ENCODE assay signal across 17 cellular contexts in genomic region chr10:79207726-79208125, GRCh38.
DNase-seq lines count a peak whose midpoint lies in the region; ATAC-seq and TF ChIP-seq lines count a peak whose summit lies in the region.
"Had no signal": no experiment of that assay in that cellular context is flagged by ENCODE, and none has a peak within 500 bp of the region (broad histone marks: within the 10 kb centered on the region; RNA-seq: fewer than 3 reads in every experiment).

No MANE protein-coding gene starts in this region.

- no peak overlapping the region for H3K23ac ChIP-seq in neuronal stem cell (ENCODE audit: low read depth, low read length, poor library complexity)

- H3K9me3 ChIP-seq in BLaER1 = no peaks in the 10 kb centered on the region
- H3K9me3 ChIP-seq in neuronal stem cell (replicated peaks in 1 of 2; ENCODE audit: control insufficient read depth in 2 of 2, insufficient read depth in 1 of 2, low read depth in 1 of 2, low read length in 2 of 2) = no peaks in the 10 kb centered on the region
- H3K9me3 ChIP-seq in spleen = no peaks in the 10 kb centered on the region
- H3K9me3 ChIP-seq: BE2C, Caco-2 had no signal

- H3K4me3 ChIP-seq in BLaER1 (no peak overlapping the region), neuronal stem cell (ENCODE audit: low read length in 2 of 2) (no peak overlapping the region), spleen (no peak overlapping the region)
- H3K4me3 ChIP-seq: GM23338 had no signal

- no peak overlapping the region for H2AK5ac ChIP-seq in neuronal stem cell (ENCODE audit: low read depth, low read length)

- H3K36me3 ChIP-seq in BLaER1 (peaks cover 96% of the 10 kb centered on the region), neuronal stem cell (replicated peaks in 1 of 2; ENCODE audit: control insufficient read depth in 2 of 2, insufficient read depth in 2 of 2, low read length in 2 of 2) (peaks cover 44 to 95% of the 10 kb centered on the region in 2 donors), spleen (peaks cover 0 to 94% (median 13%) of the 10 kb centered on the region in 6 donors)

- H3K4me1 ChIP-seq in BLaER1 (peaks cover 67% of the 10 kb centered on the region), neuronal stem cell (ENCODE audit: control insufficient read depth in 2 of 2, insufficient read depth in 1 of 2, low read depth in 1 of 2, low read length in 2 of 2) (no peaks in the 10 kb centered on the region), spleen (peaks cover 0 to 58% (median 24%) of the 10 kb centered on the region in 6 donors)
- H3K4me1 ChIP-seq: Caco-2 had no signal

- no peak overlapping the region for H2BK12ac ChIP-seq in neuronal stem cell (ENCODE audit: low read length)

- no peak overlapping the region for H4K91ac ChIP-seq in neuronal stem cell (ENCODE audit: low read depth, low read length, poor library complexity)

- H3K4me2 ChIP-seq in BLaER1 (peak overlapping the region; percentile 43), neuronal stem cell (ENCODE audit: insufficient read depth, low read length, poor library complexity, severe bottlenecking) (no peak overlapping the region)
- H3K4me2 ChIP-seq: GM23338 had no signal

- H2BK120ac ChIP-seq in neuronal stem cell (ENCODE audit: low read depth, low read length) = no peak overlapping the region

- TF ChIP-seq POLR2A in spleen (IDR thresholded peaks at IDR 0.05) = no peak

- no peak overlapping the region for H2AFZ ChIP-seq in neuronal stem cell (ENCODE audit: low read length)
- H2AFZ ChIP-seq: GM23338 had no signal

- ATAC-seq in sciatic nerve (no peak), GM19397 (IDR thresholded peaks at IDR 0.05; ENCODE audit: unreplicated experiment) (no peak)
- ATAC-seq: CD8-positive, alpha-beta T cell; GM23338; HCT116 had no signal

- H4K20me1 ChIP-seq in BLaER1 = peaks cover 98% of the 10 kb centered on the region

- TF ChIP-seq CTCF in RWPE1 (conservative IDR thresholded peaks at IDR 0.05; ENCODE audit: low read depth) (no peak), spleen (IDR thresholded peaks at IDR 0.05 in 8 of 11, conservative IDR thresholded peaks at IDR 0.05 in 3 of 11) (no peak)

- H3K9ac ChIP-seq in BLaER1 = no peak overlapping the region
- peak overlapping the region; percentile 33 for H3K9ac ChIP-seq in neuronal stem cell (ENCODE audit: low read depth, low read length, poor library complexity)

- no peak for DNase-seq in RWPE1 (ENCODE audit: low spot score)
- no peak for DNase-seq in neuronal stem cell (ENCODE audit: low spot score)
- no peak for DNase-seq in spleen
- no peak for DNase-seq in sciatic nerve (ENCODE audit: low spot score)
- no peak for DNase-seq in stimulated activated CD4-positive, alpha-beta T cell treated with anti-CD3 and anti-CD28 coated beads, Interleukin-15, amount 100 ng/mL, for 24 hours
- DNase-seq: BE2C; Caco-2; CD4-positive, CD25-positive, alpha-beta regulatory T cell; CD8-positive, alpha-beta T cell; DMS153; DND-41; H9 had no signal

- H3K27ac ChIP-seq in BLaER1 (0 out of 2 replicates have a peak overlapping the region, but pooled peaks have one; percentile 38), RWPE1 (peak overlapping the region; percentile 51), neuronal stem cell (replicated peaks; ENCODE audit: low read length) (no peak overlapping the region), spleen (peak overlapping the region in 5 of 8 donors; percentile 7 to 67 (median 37))
- H3K27ac ChIP-seq: C4-2B had no signal

- H3K4ac ChIP-seq in neuronal stem cell (ENCODE audit: low read length) = no peak overlapping the region

- no peak overlapping the region for H4K8ac ChIP-seq in neuronal stem cell (ENCODE audit: low read depth, low read length)

- peak overlapping the region; percentile 57 for H3K18ac ChIP-seq in neuronal stem cell (ENCODE audit: low read length)

- intact Hi-C loops in spleen (cut with DNase I; ENCODE audit: low total_unique reads) (no loop called here), sciatic nerve (cut with DNase I) (loop anchor here (5.0 kb wide), 1 partner anchor 1170 kb away; no protein-coding TSS in a partner anchor)

- no peak overlapping the region for H2BK5ac ChIP-seq in neuronal stem cell (ENCODE audit: low read length)

- H3K14ac ChIP-seq in neuronal stem cell (ENCODE audit: low read length) = no peak overlapping the region

- POLR2A ChIA-PET in RWPE1 (lab: Yijun Ruan, JAX; ENCODE audit: low non-redundant PET) = no interaction called here

- WGBS in neuronal stem cell (ENCODE audit: extremely low coverage in 2 of 2, insufficient read length in 2 of 2, insufficient replicate concordance in 1 of 2), 2 donors = no CpG with 5 or more reads among the region's 5 CpGs
- 59 to 94% (median 81%) methylated on average over 4 to 5 of the region's 5 CpGs for WGBS in spleen, 5 donors

- H3K79me1 ChIP-seq in neuronal stem cell (ENCODE audit: low read depth, low read length) = peaks cover 4% of the 10 kb centered on the region

- H2BK15ac ChIP-seq in neuronal stem cell (ENCODE audit: low read length) = no peak overlapping the region

- H3K27me3 ChIP-seq in BLaER1 (no peaks in the 10 kb centered on the region), neuronal stem cell (ENCODE audit: control insufficient read depth in 3 of 3, insufficient read depth in 3 of 3, low read depth in 1 of 3, low read length in 3 of 3) (no peaks in the 10 kb centered on the region), spleen (replicated peaks in 1 of 7) (no peaks in the 10 kb centered on the region)
- H3K27me3 ChIP-seq: BE2C had no signal

- CTCF ChIA-PET in RWPE1 (lab: Yijun Ruan, JAX) = no interaction called here
